ENCODE assay signal across 21 cellular contexts in the genomic region with DNA sequence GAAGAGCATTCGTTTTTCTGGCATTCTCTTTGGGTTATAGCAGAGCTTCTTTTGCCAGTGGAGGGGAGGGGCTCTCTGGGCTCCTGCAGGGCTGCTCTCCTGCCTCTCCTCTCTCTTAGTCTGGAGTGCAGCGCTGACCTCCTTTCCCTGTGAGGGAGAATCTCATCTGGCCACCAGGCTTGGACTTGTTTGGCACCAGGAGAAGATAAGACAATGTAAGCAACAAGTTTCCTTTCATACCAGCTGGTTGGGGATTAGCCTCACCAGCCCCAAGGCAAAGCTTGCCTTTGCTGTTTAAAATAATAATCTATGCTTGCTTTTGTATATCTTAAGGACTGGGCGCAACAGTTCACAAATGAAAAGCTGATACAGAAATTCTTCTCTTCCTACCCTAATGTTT.
DNase-seq lines count a peak whose midpoint lies in the region; TF ChIP-seq lines count a peak whose summit lies in the region.
"Had no signal": no experiment of that assay in that cellular context is flagged by ENCODE, and none has a peak within 500 bp of the region (broad histone marks: within the 10 kb centered on the region; RNA-seq: fewer than 3 reads in every experiment).

No MANE protein-coding gene starts in this region.

- H3K27ac ChIP-seq in neural progenitor cell, result no peak overlapping the region
- H3K27ac ChIP-seq: epithelial cell of prostate, PC-9, suprapubic skin had no signal

- peaks cover 23% of the 10 kb centered on the region for H3K4me1 Mint-ChIP-seq in neural progenitor cell
- H3K4me1 Mint-ChIP-seq: activated CD8-positive, alpha-beta memory T cell treated with anti-CD3 and anti-CD28 coated beads, Interleukin-2, amount 10 ng/mL, durations not matched to agents 7 days and 5 days; activated naive CD8-positive, alpha-beta T cell treated with anti-CD3 and anti-CD28 coated beads, Interleukin-2, amount 10 ng/mL, durations not matched to agents 7 days and 5 days had no signal

- no peaks in the 10 kb centered on the region for H3K27me3 ChIP-seq in neural progenitor cell
- H3K27me3 ChIP-seq: suprapubic skin had no signal

- H3K9ac ChIP-seq in neural progenitor cell, result no peak overlapping the region

- no peak overlapping the region for H3K4me3 Mint-ChIP-seq in neural progenitor cell
- H3K4me3 Mint-ChIP-seq: activated CD8-positive, alpha-beta memory T cell treated with anti-CD3 and anti-CD28 coated beads, Interleukin-2, amount 10 ng/mL, durations not matched to agents 7 days and 5 days; activated naive CD8-positive, alpha-beta T cell treated with anti-CD3 and anti-CD28 coated beads, Interleukin-2, amount 10 ng/mL, durations not matched to agents 7 days and 5 days; dendritic cell treated with granulocyte-macrophage colony-stimulating factor and Interleukin-4, amounts not matched to agents 40 ng/mL and 50 ng/mL, for 4 days; H9 had no signal

- no peak overlapping the region for H3K4me3 ChIP-seq in AG10803 (ENCODE audit: low read length)
- H3K4me3 ChIP-seq in astrocyte of the spinal cord (ENCODE audit: low read depth, low read length), result no peak overlapping the region
- no peak overlapping the region for H3K4me3 ChIP-seq in neural progenitor cell
- H3K4me3 ChIP-seq: PC-9, suprapubic skin had no signal

- H3K9me3 ChIP-seq in neural progenitor cell (ENCODE audit: low read depth), result no peaks in the 10 kb centered on the region
- H3K9me3 ChIP-seq: suprapubic skin had no signal

- H3K79me2 ChIP-seq in neural progenitor cell (ENCODE audit: low read depth), result no peaks in the 10 kb centered on the region

- H3K9me3 Mint-ChIP-seq in neural progenitor cell, result no peaks in the 10 kb centered on the region
- H3K9me3 Mint-ChIP-seq: activated naive CD8-positive, alpha-beta T cell treated with anti-CD3 and anti-CD28 coated beads, Interleukin-2, amount 10 ng/mL, durations not matched to agents 7 days and 5 days; activated T-helper 2 cell treated with anti-CD3 and anti-CD28 coated beads, Interferon-gamma antibody, Interleukin-2, Interleukin-4, amounts not matched to agents 10 μg/mL and 5 μg/mL and 100 μg/mL, durations not matched to agents 14 hours and 24 hours and 36 hours; dendritic cell treated with granulocyte-macrophage colony-stimulating factor and Interleukin-4, amounts not matched to agents 40 ng/mL and 50 ng/mL, for 4 days; H9 had no signal

- H2AFZ ChIP-seq in neural progenitor cell (replicated peaks), result no peak overlapping the region
- H2AFZ ChIP-seq: PC-9 had no signal

- H4K20me1 ChIP-seq in neural progenitor cell (ENCODE audit: low read depth), result no peaks in the 10 kb centered on the region

- peaks cover 4% of the 10 kb centered on the region for H3K4me1 ChIP-seq in neural progenitor cell

- no peaks in the 10 kb centered on the region for H3K36me3 ChIP-seq in neural progenitor cell
- H3K36me3 ChIP-seq: suprapubic skin had no signal

- H3K36me3 Mint-ChIP-seq in neural progenitor cell, result no peaks in the 10 kb centered on the region
- H3K36me3 Mint-ChIP-seq: activated CD8-positive, alpha-beta memory T cell treated with anti-CD3 and anti-CD28 coated beads, Interleukin-2, amount 10 ng/mL, durations not matched to agents 7 days and 5 days; activated naive CD8-positive, alpha-beta T cell treated with anti-CD3 and anti-CD28 coated beads, Interleukin-2, amount 10 ng/mL, durations not matched to agents 7 days and 5 days had no signal

- DNase-seq in AG10803 (ENCODE audit: low read depth), result peak; percentile 11
- DNase-seq in H4 (ENCODE audit: low spot score), result peak; percentile 72
- DNase-seq in astrocyte of the spinal cord (ENCODE audit: low read depth, low spot score), result peak; percentile 13
- peak; percentile 55 for DNase-seq in islet precursor cell
- no peak for DNase-seq in neural progenitor cell (ENCODE audit: low spot score)
- no peak for DNase-seq in NCI-H748 treated with DMSO at 0.1 percent for 48 hours (lab: John Stamatoyannopoulos, UW)
- no peak for DNase-seq in NOMO-1 (lab: John Stamatoyannopoulos, UW; ENCODE audit: unreplicated experiment in 2 of 2)
- DNase-seq in activated CD4-positive, alpha-beta T cell treated with anti-CD3 and anti-CD28 coated beads, Interleukin-2, amount 50 U/mL, for 48 hours, result no peak
- DNase-seq: activated CD8-positive, alpha-beta memory T cell treated with anti-CD3 and anti-CD28 coated beads, Interleukin-2, amount 10 ng/mL, durations not matched to agents 7 days and 5 days; activated naive CD8-positive, alpha-beta T cell treated with anti-CD3 and anti-CD28 coated beads, Interleukin-2, amount 10 ng/mL, durations not matched to agents 7 days and 5 days; AML-193; H9; NCI-H1436 treated with DMSO at 0.1 percent for 48 hours; NCI-H2171; NCI-H82; PC-9; stimulated activated CD4-positive, alpha-beta T cell treated with anti-CD3 and anti-CD28 coated beads, Interleukin-15, amount 100 ng/mL, for 24 hours had no signal

- no peaks in the 10 kb centered on the region for H3F3A ChIP-seq in neural progenitor cell (ENCODE audit: low read depth)

- TF ChIP-seq CTCF in AG10803 (conservative IDR thresholded peaks at IDR 0.05; ENCODE audit: low read length) (no peak), astrocyte of the spinal cord (IDR thresholded peaks at IDR 0.05; ENCODE audit: low read depth, low read length) (no peak), neural progenitor cell (IDR thresholded peaks at IDR 0.05) (no peak)

- peaks cover 8% of the 10 kb centered on the region for H3K27me3 Mint-ChIP-seq in neural progenitor cell (ENCODE audit: insufficient read depth, low read depth)

- H3K27ac Mint-ChIP-seq in neural progenitor cell, result no peak overlapping the region
- H3K27ac Mint-ChIP-seq: activated CD8-positive, alpha-beta memory T cell treated with anti-CD3 and anti-CD28 coated beads, Interleukin-2, amount 10 ng/mL, durations not matched to agents 7 days and 5 days; activated naive CD8-positive, alpha-beta T cell treated with anti-CD3 and anti-CD28 coated beads, Interleukin-2, amount 10 ng/mL, durations not matched to agents 7 days and 5 days; activated T-helper 2 cell treated with anti-CD3 and anti-CD28 coated beads, Interferon-gamma antibody, Interleukin-2, Interleukin-4, amounts not matched to agents 10 μg/mL and 5 μg/mL and 100 μg/mL, durations not matched to agents 14 hours and 24 hours and 36 hours; dendritic cell treated with granulocyte-macrophage colony-stimulating factor and Interleukin-4, amounts not matched to agents 40 ng/mL and 50 ng/mL, for 4 days; H9 had no signal

- in situ Hi-C loops in astrocyte of the spinal cord (cut with HindIII; ENCODE audit: low sequenced_read_pairs), result no loop called here

- no peak overlapping the region for H3K4me2 ChIP-seq in neural progenitor cell
- H3K4me2 ChIP-seq: PC-9 had no signal

Comparison
In these comparisons a context has a peak if more than half of its experiments do, and no peak if none do; other contexts are left out.
1. DNase-seq: peak in AG10803 (single experiment), H4 (single experiment), astrocyte of the spinal cord (single experiment) and islet precursor cell (single experiment); none in neural progenitor cell (single experiment), NCI-H748 treated with DMSO at 0.1 percent for 48 hours (single experiment), NOMO-1 (0 of 2) and activated CD4-positive, alpha-beta T cell treated with anti-CD3 and anti-CD28 coated beads, Interleukin-2, amount 50 U/mL, for 48 hours (0 of 2).